ENCODE assay signal across 8 cellular contexts in genomic region chr10:101292194-101293006, GRCh38.
DNase-seq lines count a peak whose midpoint lies in the region; ATAC-seq, FAIRE-seq and TF ChIP-seq lines count a peak whose summit lies in the region.

No MANE protein-coding gene starts in this region.

- TF ChIP-seq CTCF in D721Med (IDR thresholded peaks at IDR 0.05; ENCODE audit: insufficient read depth, missing control alignments) (no peak), cardiac fibroblast (IDR thresholded peaks at IDR 0.05; ENCODE audit: low read depth, low read length) (no peak)

- DNase-seq in D721Med (ENCODE audit: insufficient read length, low spot score) (peak; percentile 49), NCI-H1694 (lab: John Stamatoyannopoulos, UW) (peak; percentile 41), cardiac fibroblast (ENCODE audit: low read depth in 2 of 2) (no peak), left lobe of liver (ENCODE audit: low spot score) (no peak), substantia nigra (lab: John Stamatoyannopoulos, UW) (peak in 21 of 49 donors; percentile 8 to 86 (median 34)), NOMO-1 treated with DMSO at 0.1 percent for 48 hours (lab: John Stamatoyannopoulos, UW; ENCODE audit: unreplicated experiment) (no peak), NCI-H1048 (lab: John Stamatoyannopoulos, UW) (no peak)
- no peak for DNase-seq in activated CD4-positive, alpha-beta T cell treated with anti-CD3 and anti-CD28 coated beads, Interleukin-2, amount 10 ng/mL, durations not matched to agents 7 days and 5 days

- CTCF ChIA-PET in activated CD4-positive, alpha-beta T cell treated with anti-CD3 and anti-CD28 coated beads, Interleukin-2, amount 10 ng/mL, durations not matched to agents 7 days and 5 days (lab: Charles Lee) = interaction anchor here (0.8 to 4.3 kb wide), 6 partner anchors 9 to 72 kb away, joined by 3 to 18 read pairs (median 3); no protein-coding TSS in a partner anchor

- peaks cover 4% of the 10 kb centered on the region for H3K4me1 Mint-ChIP-seq in activated CD4-positive, alpha-beta T cell treated with anti-CD3 and anti-CD28 coated beads, Interleukin-2, amount 10 ng/mL, durations not matched to agents 7 days and 5 days

- no peak overlapping the region for H3K27ac Mint-ChIP-seq in activated CD4-positive, alpha-beta T cell treated with anti-CD3 and anti-CD28 coated beads, Interleukin-2, amount 10 ng/mL, durations not matched to agents 7 days and 5 days

- no peaks in the 10 kb centered on the region for H3K36me3 Mint-ChIP-seq in activated CD4-positive, alpha-beta T cell treated with anti-CD3 and anti-CD28 coated beads, Interleukin-2, amount 10 ng/mL, durations not matched to agents 7 days and 5 days (ENCODE audit: low read depth)

- H3K9me3 Mint-ChIP-seq in activated CD4-positive, alpha-beta T cell treated with anti-CD3 and anti-CD28 coated beads, Interleukin-2, amount 10 ng/mL, durations not matched to agents 7 days and 5 days = no peaks in the 10 kb centered on the region

- no peak for FAIRE-seq in D721Med (lab: Jason Lieb, UNC)

- peaks cover 75% of the 10 kb centered on the region for H3K27me3 Mint-ChIP-seq in activated CD4-positive, alpha-beta T cell treated with anti-CD3 and anti-CD28 coated beads, Interleukin-2, amount 10 ng/mL, durations not matched to agents 7 days and 5 days

- POLR2A ChIA-PET in activated CD4-positive, alpha-beta T cell treated with anti-CD3 and anti-CD28 coated beads, Interleukin-2, amount 10 ng/mL, durations not matched to agents 7 days and 5 days (lab: Charles Lee) = no interaction called here

- H3K4me3 Mint-ChIP-seq in activated CD4-positive, alpha-beta T cell treated with anti-CD3 and anti-CD28 coated beads, Interleukin-2, amount 10 ng/mL, durations not matched to agents 7 days and 5 days = no peak overlapping the region

- H3K4me3 ChIP-seq in cardiac fibroblast (replicated peaks in 1 of 2; ENCODE audit: low read depth in 2 of 2, low read length in 2 of 2) = peak overlapping the region; percentile 44 to 46

- ATAC-seq in left lobe of liver = peak; percentile 45

- peak overlapping the region; percentile 40 for H3K27ac ChIP-seq in substantia nigra (ENCODE audit: low read depth, low read length, poor library complexity, severe bottlenecking)

Comparison
In these comparisons a context has a peak if more than half of its experiments do, and no peak if none do; other contexts are left out.
1. DNase-seq: peak in D721Med (single experiment) and NCI-H1694 (single experiment); none in cardiac fibroblast (0 of 2), left lobe of liver (single experiment), NOMO-1 treated with DMSO at 0.1 percent for 48 hours (single experiment), NCI-H1048 (single experiment) and activated CD4-positive, alpha-beta T cell treated with anti-CD3 and anti-CD28 coated beads, Interleukin-2, amount 10 ng/mL, durations not matched to agents 7 days and 5 days (single experiment).